In the genomic region with DNA sequence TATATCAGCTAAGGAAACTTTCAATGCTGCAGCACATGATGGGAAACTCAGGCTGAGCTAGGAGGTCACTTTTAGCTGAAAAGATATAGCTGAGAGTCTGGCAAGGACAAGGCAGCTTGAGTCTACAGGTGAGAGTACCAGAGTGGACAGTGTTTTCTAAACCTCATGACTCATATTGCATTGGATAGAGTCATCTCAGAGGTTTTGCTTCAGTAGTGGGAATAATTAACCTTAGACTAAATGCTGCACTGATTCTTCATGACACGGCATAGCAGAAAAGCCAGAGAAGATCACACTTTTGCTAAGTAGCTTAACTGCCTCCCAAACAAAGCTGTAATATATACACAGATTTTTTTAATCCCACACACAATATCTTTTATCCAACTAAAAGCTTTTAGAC, we compare ENCODE assay signal across 30 cellular contexts.
"Had no signal": no experiment of that assay in that cellular context is flagged by ENCODE, and none has a peak within 500 bp of the region (broad histone marks: within the 10 kb centered on the region; RNA-seq: fewer than 3 reads in every experiment).

No MANE protein-coding gene starts in this region.

- H3K4me1 ChIP-seq: adrenal gland, heart right ventricle, pancreas, prostate gland, suprapubic skin, tibial artery, upper lobe of right lung had no signal

- H3K4me3 Mint-ChIP-seq: activated CD4-positive, alpha-beta memory T cell treated with anti-CD3 and anti-CD28 coated beads for 36 hours; activated CD4-positive, alpha-beta T cell treated with anti-CD3 and anti-CD28 coated beads, Interleukin-2, amount 10 ng/mL, durations not matched to agents 24 days and 14 days; activated naive CD4-positive, alpha-beta T cell treated with anti-CD3 and anti-CD28 coated beads for 36 hours; activated naive CD8-positive, alpha-beta T cell treated with anti-CD3 and anti-CD28 coated beads for 36 hours; activated T-helper 1 cell treated with anti-CD3 and anti-CD28 coated beads, Interleukin-12 subunit alpha, Interleukin-12 subunit beta, Interleukin-2, Interleukin-4 antibody, amounts not matched to agents 30 ng/mL and 10 ng/mL and 1 ng/mL, durations not matched to agents 14 hours and 24 hours and 36 hours; brain; effector memory CD8-positive, alpha-beta T cell; memory B cell; naive thymus-derived CD4-positive, alpha-beta T cell; T-helper 17 cell had no signal

- H3K36me3 Mint-ChIP-seq: activated CD4-positive, alpha-beta memory T cell treated with anti-CD3 and anti-CD28 coated beads for 36 hours; activated naive CD8-positive, alpha-beta T cell treated with anti-CD3 and anti-CD28 coated beads for 36 hours; brain; memory B cell; naive thymus-derived CD4-positive, alpha-beta T cell had no signal

- H3K9me3 ChIP-seq: adrenal gland, pancreas, prostate gland, suprapubic skin, upper lobe of right lung had no signal

- H3K4me1 Mint-ChIP-seq: activated CD4-positive, alpha-beta T cell treated with anti-CD3 and anti-CD28 coated beads, Interleukin-2, amount 10 ng/mL, durations not matched to agents 24 days and 14 days; activated naive CD8-positive, alpha-beta T cell treated with anti-CD3 and anti-CD28 coated beads for 36 hours; brain; memory B cell; naive thymus-derived CD4-positive, alpha-beta T cell; T-helper 17 cell had no signal

- FAIRE-seq: pancreas had no signal

- H3K36me3 ChIP-seq: adrenal gland, heart right ventricle, pancreas, prostate gland, suprapubic skin, tibial artery, upper lobe of right lung had no signal

- H3K27ac Mint-ChIP-seq: activated CD4-positive, alpha-beta memory T cell treated with anti-CD3 and anti-CD28 coated beads for 36 hours; activated CD4-positive, alpha-beta T cell treated with anti-CD3 and anti-CD28 coated beads, Interleukin-2, amount 10 ng/mL, durations not matched to agents 24 days and 14 days; activated naive CD4-positive, alpha-beta T cell treated with anti-CD3 and anti-CD28 coated beads for 36 hours; activated naive CD8-positive, alpha-beta T cell treated with anti-CD3 and anti-CD28 coated beads for 36 hours; activated T-helper 1 cell treated with anti-CD3 and anti-CD28 coated beads, Interleukin-12 subunit alpha, Interleukin-12 subunit beta, Interleukin-2, Interleukin-4 antibody, amounts not matched to agents 30 ng/mL and 10 ng/mL and 1 ng/mL, durations not matched to agents 14 hours and 24 hours and 36 hours; brain; effector memory CD8-positive, alpha-beta T cell; memory B cell; naive thymus-derived CD4-positive, alpha-beta T cell; T-helper 17 cell had no signal

- DNase-seq: activated CD4-positive, alpha-beta memory T cell treated with anti-CD3 and anti-CD28 coated beads for 36 hours; activated CD4-positive, alpha-beta T cell treated with anti-CD3 and anti-CD28 coated beads, Interleukin-2, amount 10 ng/mL, durations not matched to agents 24 days and 14 days; activated CD4-positive, CD25-positive, alpha-beta regulatory T cell treated with anti-CD3 and anti-CD28 coated beads, Interleukin-2, amount 50 U/mL, for 72 hours; activated CD8-positive, alpha-beta memory T cell treated with anti-CD3 and anti-CD28 coated beads, Interleukin-2, amount 50 U/mL, for 4 hours; activated effector memory CD4-positive, alpha-beta T cell treated with anti-CD3 and anti-CD28 coated beads, Interleukin-2, amount 50 U/mL, for 16 hours; activated naive CD4-positive, alpha-beta T cell treated with anti-CD3 and anti-CD28 coated beads for 36 hours; activated naive CD8-positive, alpha-beta T cell treated with anti-CD3 and anti-CD28 coated beads for 36 hours; activated T-cell treated with anti-CD3 and anti-CD28 coated beads, Interleukin-2, amount 50 U/mL, for 1 hour; adrenal gland; aorta; cortex of kidney; effector memory CD8-positive, alpha-beta T cell; foreskin fibroblast; heart right ventricle; left colon; midbrain; naive thymus-derived CD4-positive, alpha-beta T cell; pancreas; right cardiac atrium; stimulated activated naive CD4-positive, alpha-beta T cell; T-helper 17 cell; T1000; tibial artery; upper lobe of right lung had no signal

- H3K27me3 Mint-ChIP-seq: activated CD4-positive, alpha-beta memory T cell treated with anti-CD3 and anti-CD28 coated beads for 36 hours; activated CD4-positive, alpha-beta T cell treated with anti-CD3 and anti-CD28 coated beads, Interleukin-2, amount 10 ng/mL, durations not matched to agents 24 days and 14 days; activated naive CD8-positive, alpha-beta T cell treated with anti-CD3 and anti-CD28 coated beads for 36 hours; brain; effector memory CD8-positive, alpha-beta T cell; memory B cell; naive thymus-derived CD4-positive, alpha-beta T cell; T-helper 17 cell had no signal

- H3K9me3 Mint-ChIP-seq: activated CD4-positive, alpha-beta T cell treated with anti-CD3 and anti-CD28 coated beads, Interleukin-2, amount 10 ng/mL, durations not matched to agents 24 days and 14 days had no signal

- H3K27ac ChIP-seq: adrenal gland, heart right ventricle, pancreas, prostate gland, suprapubic skin, tibial artery, upper lobe of right lung had no signal

- ATAC-seq: effector memory CD8-positive, alpha-beta T cell; esophagus mucosa; heart right ventricle; left colon; naive thymus-derived CD4-positive, alpha-beta T cell; pancreas; right cardiac atrium; T-helper 17 cell; upper lobe of right lung had no signal

- H3K27me3 ChIP-seq: adrenal gland, heart right ventricle, pancreas, suprapubic skin, tibial artery, upper lobe of right lung had no signal

- H3K4me3 ChIP-seq: adrenal gland, heart right ventricle, pancreas, prostate gland, suprapubic skin, tibial artery, upper lobe of right lung had no signal
